In genomic region chr20:62238569-62239277, GRCh38 we compare ENCODE assay signal across 8 cellular contexts. TPM values are rescaled to one million over a fixed set of nuclear protein-coding genes. Genes with fewer than 3 reads are reported as not detected.
DNase-seq lines count a peak whose midpoint lies in the region; ATAC-seq and TF ChIP-seq lines count a peak whose summit lies in the region.

No MANE protein-coding gene starts in this region.

- H3K27ac Mint-ChIP-seq in activated B cell treated with CpG ODN at 0.5 μM for 24 hours (peak overlapping the region; percentile 70), glutamatergic neuron (ENCODE audit: unreplicated experiment) (no peak overlapping the region)

- DNase-seq in heart right ventricle (no peak), Right ventricle myocardium superior (no peak), activated B cell treated with CpG ODN at 0.5 μM for 24 hours (no peak), glutamatergic neuron (no peak), T1000 (lab: John Stamatoyannopoulos, UW) (no peak)

- H3K9me3 ChIP-seq in heart right ventricle (peaks cover 0 to 2% (median 0%) of the 10 kb centered on the region in 11 donors), skeletal muscle satellite cell (replicated peaks; ENCODE audit: low read length) (no peaks in the 10 kb centered on the region)

- H3K4me3 Mint-ChIP-seq in activated B cell treated with CpG ODN at 0.5 μM for 24 hours (peak overlapping the region; percentile 81), glutamatergic neuron (ENCODE audit: unreplicated experiment) (peak overlapping the region; percentile 87)

- CTCF ChIA-PET in activated B cell treated with CpG ODN at 0.5 μM for 24 hours (lab: Charles Lee) = no interaction called here

- H3K36me3 Mint-ChIP-seq in activated B cell treated with CpG ODN at 0.5 μM for 24 hours (ENCODE audit: low read depth) (peaks cover 19% of the 10 kb centered on the region), glutamatergic neuron (ENCODE audit: unreplicated experiment) (no peaks in the 10 kb centered on the region)

- H3K36me3 ChIP-seq in heart right ventricle = peaks cover 0 to 28% (median 0%) of the 10 kb centered on the region in 9 donors
- peaks cover 4% of the 10 kb centered on the region for H3K36me3 ChIP-seq in skeletal muscle satellite cell (ENCODE audit: insufficient read depth, low read length)

- H3K4me2 ChIP-seq in skeletal muscle satellite cell (ENCODE audit: low read length) = peak overlapping the region; percentile 97

- intact Hi-C loops in heart right ventricle (cut with DNase I) (loop anchor here in 2 of 10 donors (2.0 to 5.0 kb wide), 2 partner anchors 56 kb away; partner anchors contain the start of gene MTG2 (in 2 of the 2)), Right ventricle myocardium superior (cut with DNase I) (no loop called here), activated B cell treated with CpG ODN at 0.5 μM for 24 hours (cut with micrococcal nuclease) (loop anchor here (1.0 to 5.0 kb wide), 9 partner anchors 18 to 556 kb away; partner anchors contain the start of genes ADRM1, HRH3, LSM14B and SLCO4A1)

- ATAC-seq in heart right ventricle = no peak
- ATAC-seq in Right ventricle myocardium superior (ENCODE audit: poor library complexity) = no peak
- ATAC-seq in HG03159 (IDR thresholded peaks at IDR 0.05; ENCODE audit: unreplicated experiment) = peak; percentile 9
- no peak for ATAC-seq in activated B cell treated with CpG ODN at 0.5 μM for 24 hours (ENCODE audit: low read depth)
- ATAC-seq in HG02884 (IDR thresholded peaks at IDR 0.05; ENCODE audit: unreplicated experiment) = no peak

- H3K27me3 ChIP-seq in heart right ventricle (no peaks in the 10 kb centered on the region), skeletal muscle satellite cell (ENCODE audit: control insufficient read depth, insufficient read depth, low read length) (peaks cover 22% of the 10 kb centered on the region)

- 1% methylated on average over 57 to 70 of the region's 70 CpGs for WGBS in heart right ventricle, 2 donors

- H3K4me1 ChIP-seq in heart right ventricle = peaks cover 6 to 85% (median 53%) of the 10 kb centered on the region in 9 donors
- H3K4me1 ChIP-seq in skeletal muscle satellite cell (ENCODE audit: control insufficient read depth, insufficient read depth, low read length) = peaks cover 4% of the 10 kb centered on the region

- POLR2A ChIA-PET in activated B cell treated with CpG ODN at 0.5 μM for 24 hours (lab: Charles Lee) = no interaction called here

- H3K9me3 Mint-ChIP-seq in activated B cell treated with CpG ODN at 0.5 μM for 24 hours (no peaks in the 10 kb centered on the region), glutamatergic neuron (ENCODE audit: unreplicated experiment) (no peaks in the 10 kb centered on the region)

- H3K27ac ChIP-seq in heart right ventricle = peak overlapping the region; percentile 55 to 94 (median 90)

- H3K4me3 ChIP-seq in heart right ventricle = peak overlapping the region; percentile 60 to 89 (median 72)
- peak overlapping the region; percentile 92 for H3K4me3 ChIP-seq in skeletal muscle satellite cell (ENCODE audit: low read length)

- peak overlapping the region; percentile 74 for H3K9ac ChIP-seq in skeletal muscle satellite cell (ENCODE audit: low read depth, low read length)

- no peaks in the 10 kb centered on the region for H3K27me3 Mint-ChIP-seq in activated B cell treated with CpG ODN at 0.5 μM for 24 hours
- peaks cover 7% of the 10 kb centered on the region for H3K27me3 Mint-ChIP-seq in glutamatergic neuron (ENCODE audit: unreplicated experiment)

- TF ChIP-seq CTCF in heart right ventricle (IDR thresholded peaks at IDR 0.05) (no peak), activated B cell treated with CpG ODN at 0.5 μM for 24 hours (IDR thresholded peaks at IDR 0.05) (no peak), glutamatergic neuron (IDR thresholded peaks at IDR 0.05; ENCODE audit: partially characterized antibody, unreplicated experiment) (no peak)

- H3K4me1 Mint-ChIP-seq in activated B cell treated with CpG ODN at 0.5 μM for 24 hours (peaks cover 34% of the 10 kb centered on the region), glutamatergic neuron (ENCODE audit: low read depth, unreplicated experiment) (peaks cover 3% of the 10 kb centered on the region)

RNA-seq across cellular contexts. Expression of gene OSBPL2, which starts 0.4 kb away (rescaled TPM):
- 10 to 100 TPM; 35.4 to 55.7 (median 41.7) TPM for total RNA-seq in heart right ventricle
- 10 to 100 TPM; 12.6 to 30.3 TPM for polyA plus RNA-seq in heart right ventricle
- total RNA-seq in Right ventricle myocardium superior = 52.3 TPM
- 40.3 and 43.0 TPM in 2 replicates for total RNA-seq in activated B cell treated with CpG ODN at 0.5 μM for 24 hours
- 42.6 TPM for total RNA-seq in glutamatergic neuron (ENCODE audit: unreplicated experiment)
- 11.1 and 17.7 TPM in 2 replicates for total RNA-seq in skeletal muscle satellite cell (2012; rRNA removed)

RNA-seq across cellular contexts. Expression of gene HRH3, which starts 18.6 kb away (rescaled TPM):
- total RNA-seq in heart right ventricle (not detected), Right ventricle myocardium superior (not detected), activated B cell treated with CpG ODN at 0.5 μM for 24 hours (not detected in 2 replicates), glutamatergic neuron (ENCODE audit: unreplicated experiment) (13.7 TPM)
- not detected for polyA plus RNA-seq in heart right ventricle
- total RNA-seq in skeletal muscle satellite cell (2012; rRNA removed) = not detected in 2 replicates

RNA-seq across cellular contexts. Expression of gene MTG2, which starts 55.9 kb away (rescaled TPM):
- total RNA-seq in heart right ventricle (10 to 100 TPM; 21.5 to 30.4 (median 28.2) TPM), Right ventricle myocardium superior (20.8 TPM), activated B cell treated with CpG ODN at 0.5 μM for 24 hours (40.8 and 46.8 TPM in 2 replicates), glutamatergic neuron (ENCODE audit: unreplicated experiment) (27.1 TPM)
- polyA plus RNA-seq in heart right ventricle = 10 to 100 TPM; 25.4 to 55.5 TPM
- total RNA-seq in skeletal muscle satellite cell (2012; rRNA removed) = 15.5 and 17.9 TPM in 2 replicates

Comparison
In these comparisons a context has a peak if more than half of its experiments do, and no peak if none do; other contexts are left out.
1. RNA of gene HRH3, which starts 18.6 kb away (total RNA-seq): 13.7 TPM in glutamatergic neuron (single experiment); not detected in activated B cell treated with CpG ODN at 0.5 μM for 24 hours, not detected in heart right ventricle and not detected in Right ventricle myocardium superior (single experiment); every median in the first group is over 10 times any median in the second.